ENCODE assay signal across 16 cellular contexts in genomic region chr6:47592466-47592865, GRCh38.
A peak's percentile ranks its signal among the peaks of the same experiment; 100 is the strongest.
DNase-seq lines count a peak whose midpoint lies in the region; ATAC-seq and TF ChIP-seq lines count a peak whose summit lies in the region.
"Had no signal": no experiment of that assay in that cellular context is flagged by ENCODE, and none has a peak within 500 bp of the region (broad histone marks: within the 10 kb centered on the region; RNA-seq: fewer than 3 reads in every experiment).

No MANE protein-coding gene starts in this region.

- peaks cover 39% of the 10 kb centered on the region for H3K36me3 ChIP-seq in CD4-positive, CD25-positive, alpha-beta regulatory T cell (ENCODE audit: control insufficient read depth, insufficient read depth, low read length)
- peaks cover 13% of the 10 kb centered on the region for H3K36me3 ChIP-seq in neural progenitor cell
- H3K36me3 ChIP-seq in CD4-positive, alpha-beta memory T cell (ENCODE audit: insufficient read depth, low read length) = peaks cover 13% of the 10 kb centered on the region

- CTCF ChIA-PET in WTC11 (lab: Charles Lee) = interaction anchor here (0.6 to 1.4 kb wide), 2 partner anchors 39 to 294 kb away, joined by 3 to 4 read pairs; no protein-coding TSS in a partner anchor
- CTCF ChIA-PET in CD4-positive, alpha-beta memory T cell (lab: Charles Lee; ENCODE audit: partially characterized antibody) = interaction anchor here (1.0 kb wide), 1 partner anchor 39 kb away, joined by 5 read pairs; no protein-coding TSS in a partner anchor

- H3K23me2 ChIP-seq in H9 (ENCODE audit: insufficient read length, low read depth, low read length, poor library complexity, severe bottlenecking) = no peaks in the 10 kb centered on the region

- H3K4me3 Mint-ChIP-seq in CD4-positive, CD25-positive, alpha-beta regulatory T cell = no peak overlapping the region
- no peak overlapping the region for H3K4me3 Mint-ChIP-seq in H9
- no peak overlapping the region for H3K4me3 Mint-ChIP-seq in WTC11
- no peak overlapping the region for H3K4me3 Mint-ChIP-seq in neural progenitor cell
- no peak overlapping the region for H3K4me3 Mint-ChIP-seq in CD4-positive, alpha-beta memory T cell
- H3K4me3 Mint-ChIP-seq: CD8-positive, alpha-beta T cell had no signal

- H2AK5ac ChIP-seq in H9 (ENCODE audit: insufficient read length, low read length) = no peak overlapping the region

- H3K4me2 ChIP-seq in H9 (ENCODE audit: insufficient read depth, insufficient read length, low read length) (no peak overlapping the region), neural progenitor cell (no peak overlapping the region)
- H3K4me2 ChIP-seq: A549 had no signal

- H3K27me3 Mint-ChIP-seq in CD4-positive, CD25-positive, alpha-beta regulatory T cell = no peaks in the 10 kb centered on the region
- H3K27me3 Mint-ChIP-seq in H9 (ENCODE audit: low read depth) (no peaks in the 10 kb centered on the region), WTC11 (ENCODE audit: low read depth) (no peaks in the 10 kb centered on the region), neural progenitor cell (ENCODE audit: insufficient read depth, low read depth) (no peaks in the 10 kb centered on the region)
- no peaks in the 10 kb centered on the region for H3K27me3 Mint-ChIP-seq in CD4-positive, alpha-beta memory T cell

- H3K9me3 Mint-ChIP-seq in CD4-positive, CD25-positive, alpha-beta regulatory T cell = peaks cover 0 to 3% (median 0%) of the 10 kb centered on the region in 7 donors
- H3K9me3 Mint-ChIP-seq in H9 (peaks cover 3 to 4% of the 10 kb centered on the region in 2 experiments; a peak in 3 of 5 replicates), WTC11 (peaks cover 8% of the 10 kb centered on the region), neural progenitor cell (no peaks in the 10 kb centered on the region)
- H3K9me3 Mint-ChIP-seq in CD4-positive, alpha-beta memory T cell = no peaks in the 10 kb centered on the region
- H3K9me3 Mint-ChIP-seq: CD8-positive, alpha-beta T cell had no signal

- no peak for DNase-seq in CD4-positive, CD25-positive, alpha-beta regulatory T cell
- no peak for DNase-seq in H9
- DNase-seq in WTC11 (ENCODE audit: low spot score) = no peak
- peak; percentile 10 for DNase-seq in left kidney (ENCODE audit: low read depth, low spot score)
- DNase-seq in COLO829 (ENCODE audit: low spot score) = no peak
- DNase-seq in neural progenitor cell (ENCODE audit: low spot score) = no peak
- DNase-seq in CD4-positive, alpha-beta memory T cell = no peak
- no peak for DNase-seq in activated CD4-positive, alpha-beta T cell treated with anti-CD3 and anti-CD28 coated beads, Interleukin-2, amount 50 U/mL, for 4 hours
- DNase-seq: CD8-positive, alpha-beta T cell; DMS53; NCI-H1105 treated with DMSO at 0.1 percent for 48 hours; NCI-H1930; NCI-H2171 treated with DMSO at 0.1 percent for 48 hours; SHP77 had no signal

- no peak overlapping the region for H3K4ac ChIP-seq in H9 (ENCODE audit: low read depth, low read length)

- H3K36me3 Mint-ChIP-seq in CD4-positive, CD25-positive, alpha-beta regulatory T cell = peaks cover 37% of the 10 kb centered on the region
- H3K36me3 Mint-ChIP-seq in H9 (ENCODE audit: insufficient read depth in 1 of 3, low read depth in 3 of 3) (peaks cover 28 to 55% (median 52%) of the 10 kb centered on the region in 3 experiments; a peak in 6 of 7 replicates), WTC11 (peaks cover 62% of the 10 kb centered on the region), neural progenitor cell (peaks cover 19% of the 10 kb centered on the region)
- H3K36me3 Mint-ChIP-seq in CD4-positive, alpha-beta memory T cell = peaks cover 58 to 61% of the 10 kb centered on the region in 2 donors

- no peak overlapping the region for H3K4me3 ChIP-seq in CD4-positive, CD25-positive, alpha-beta regulatory T cell (ENCODE audit: low read depth, low read length)
- H3K4me3 ChIP-seq in neural progenitor cell = no peak overlapping the region
- no peak overlapping the region for H3K4me3 ChIP-seq in CD4-positive, alpha-beta memory T cell (ENCODE audit: low read length in 2 of 2)
- H3K4me3 ChIP-seq: A549, SK-N-MC had no signal

- no peaks in the 10 kb centered on the region for H3K27me3 ChIP-seq in CD4-positive, CD25-positive, alpha-beta regulatory T cell (ENCODE audit: control insufficient read depth, insufficient read depth, low read length)
- H3K27me3 ChIP-seq in H9 (ENCODE audit: insufficient read depth, low read length) (no peaks in the 10 kb centered on the region), neural progenitor cell (no peaks in the 10 kb centered on the region)
- no peaks in the 10 kb centered on the region for H3K27me3 ChIP-seq in CD4-positive, alpha-beta memory T cell (ENCODE audit: insufficient read depth, low read length)

- intact Hi-C loops in CD4-positive, alpha-beta memory T cell (cut with micrococcal nuclease) = no loop called here

- H3K9ac ChIP-seq in H9 (ENCODE audit: extremely low read depth, insufficient read length, low read length) (no peak overlapping the region), neural progenitor cell (no peak overlapping the region)

- no peaks in the 10 kb centered on the region for H3F3A ChIP-seq in neural progenitor cell (ENCODE audit: low read depth)

- H2BK120ac ChIP-seq in H9 (ENCODE audit: low read depth, low read length, poor library complexity, severe bottlenecking) = peak overlapping the region; percentile 86

- no peak overlapping the region for H3K23ac ChIP-seq in H9 (ENCODE audit: insufficient read length, low read depth, low read length)

- peaks cover 0 to 4% (median 1%) of the 10 kb centered on the region in 4 donors for H3K4me1 Mint-ChIP-seq in CD4-positive, CD25-positive, alpha-beta regulatory T cell
- peaks cover 0 to 4% of the 10 kb centered on the region in 2 experiments; a peak in 3 of 4 replicates for H3K4me1 Mint-ChIP-seq in H9
- peaks cover 9% of the 10 kb centered on the region for H3K4me1 Mint-ChIP-seq in WTC11
- no peaks in the 10 kb centered on the region for H3K4me1 Mint-ChIP-seq in neural progenitor cell
- H3K4me1 Mint-ChIP-seq in CD4-positive, alpha-beta memory T cell = peaks cover 0 to 6% (median 3%) of the 10 kb centered on the region in 4 donors

- no peak overlapping the region for H4K5ac ChIP-seq in H9 (ENCODE audit: insufficient read length, low read depth, low read length)

- peak overlapping the region; percentile 2 for H3K18ac ChIP-seq in H9 (ENCODE audit: insufficient read length, low read depth, low read length)

- no peak overlapping the region for H2BK15ac ChIP-seq in H9 (ENCODE audit: low read depth, low read length)

- WGBS in H9 (ENCODE audit: extremely low coverage, insufficient read length, low lambda C conversion rate) = no CpG with 5 or more reads among the region's 2 CpGs

- no peaks in the 10 kb centered on the region for H3K4me1 ChIP-seq in CD4-positive, CD25-positive, alpha-beta regulatory T cell (ENCODE audit: control insufficient read depth, insufficient read depth, low read length, poor library complexity, severe bottlenecking)
- H3K4me1 ChIP-seq in H9 (ENCODE audit: insufficient read depth, low read length) (no peaks in the 10 kb centered on the region), neural progenitor cell (no peaks in the 10 kb centered on the region)
- H3K4me1 ChIP-seq in CD4-positive, alpha-beta memory T cell (ENCODE audit: insufficient read depth, low read length) = no peaks in the 10 kb centered on the region
- H3K4me1 ChIP-seq: A549 had no signal

- H4K20me1 ChIP-seq in H9 (ENCODE audit: control insufficient read depth, insufficient read depth, insufficient read length) (no peaks in the 10 kb centered on the region), neural progenitor cell (ENCODE audit: low read depth) (no peaks in the 10 kb centered on the region)

- no peaks in the 10 kb centered on the region for H3K79me1 ChIP-seq in H9 (ENCODE audit: insufficient read depth, low read depth, low read length, poor library complexity, severe bottlenecking)

- H2BK20ac ChIP-seq in H9 (ENCODE audit: low read depth, low read length, poor library complexity, severe bottlenecking) = no peak overlapping the region

- H3K9me3 ChIP-seq in CD4-positive, CD25-positive, alpha-beta regulatory T cell (ENCODE audit: control insufficient read depth in 2 of 2, low read length in 2 of 2) = no peaks in the 10 kb centered on the region
- H3K9me3 ChIP-seq in H9 (ENCODE audit: control insufficient read depth, low read depth, low read length) (no peaks in the 10 kb centered on the region), neural progenitor cell (ENCODE audit: low read depth) (no peaks in the 10 kb centered on the region)
- no peaks in the 10 kb centered on the region for H3K9me3 ChIP-seq in CD4-positive, alpha-beta memory T cell (ENCODE audit: control insufficient read depth in 1 of 2, low read length in 2 of 2)
- H3K9me3 ChIP-seq: A549 had no signal

- H2AFZ ChIP-seq in H9 (ENCODE audit: low read length) (no peak overlapping the region), neural progenitor cell (replicated peaks) (no peak overlapping the region)

- ATAC-seq in CD4-positive, CD25-positive, alpha-beta regulatory T cell (ENCODE audit: low read depth in 2 of 2) = no peak
- ATAC-seq in WTC11 = no peak; the same call in none of the 2 replicates
- ATAC-seq: A549; CD8-positive, alpha-beta T cell had no signal

- POLR2A ChIA-PET in WTC11 (lab: Charles Lee) = interaction anchor here (0.6 to 1.0 kb wide), 2 partner anchors 39 to 109 kb away, joined by 3 read pairs; no protein-coding TSS in a partner anchor
- POLR2A ChIA-PET in CD4-positive, alpha-beta memory T cell (lab: Charles Lee; ENCODE audit: partially characterized antibody) = no interaction called here

- H3K79me2 ChIP-seq in H9 (ENCODE audit: insufficient read depth, low read length) (no peaks in the 10 kb centered on the region), neural progenitor cell (ENCODE audit: low read depth) (no peaks in the 10 kb centered on the region)

- peak overlapping the region; percentile 82; the same call in 1 of the 2 replicates for H3K14ac ChIP-seq in H9 (ENCODE audit: insufficient read depth, low read length)

- no peak overlapping the region for H3K56ac ChIP-seq in H9 (ENCODE audit: insufficient read length, low read depth, low read length)

- no peak overlapping the region for H3K27ac ChIP-seq in CD4-positive, CD25-positive, alpha-beta regulatory T cell (ENCODE audit: insufficient read depth, low read length, poor library complexity, severe bottlenecking)
- H3K27ac ChIP-seq in H9 (ENCODE audit: insufficient read length, low read depth, low read length) = no peak overlapping the region
- H3K27ac ChIP-seq in neural progenitor cell = no peak overlapping the region
- no peak overlapping the region for H3K27ac ChIP-seq in CD4-positive, alpha-beta memory T cell (ENCODE audit: low read depth, low read length)
- H3K27ac ChIP-seq: A549, SK-N-MC had no signal

- no peak overlapping the region for H4K91ac ChIP-seq in H9 (ENCODE audit: insufficient read length, low read depth, low read length)

- H2BK12ac ChIP-seq in H9 (ENCODE audit: insufficient read length, low read depth, low read length) = no peak overlapping the region

- no peak overlapping the region for H2BK5ac ChIP-seq in H9 (ENCODE audit: insufficient read length, low read length)

- H4K8ac ChIP-seq in H9 (replicated peaks; ENCODE audit: insufficient read length, low read depth, low read length) = no peak overlapping the region

- TF ChIP-seq CTCF in H9 (conservative IDR thresholded peaks at IDR 0.05) (no peak), WTC11 (IDR thresholded peaks at IDR 0.05) (no peak), neural progenitor cell (IDR thresholded peaks at IDR 0.05) (no peak)

- H3T11ph ChIP-seq in H9 (ENCODE audit: low read length) = no peak overlapping the region

- peak overlapping the region in 2 of 3 donors; percentile 33 to 69 for H3K27ac Mint-ChIP-seq in CD4-positive, CD25-positive, alpha-beta regulatory T cell
- peak overlapping the region; percentile 41 to 62 (median 42); a peak in 2 of 7 replicates for H3K27ac Mint-ChIP-seq in H9
- peak overlapping the region; percentile 53; the same call in 1 of the 2 replicates for H3K27ac Mint-ChIP-seq in WTC11
- H3K27ac Mint-ChIP-seq in neural progenitor cell = no peak overlapping the region
- H3K27ac Mint-ChIP-seq in CD4-positive, alpha-beta memory T cell = peak overlapping the region in 2 of 7 donors; percentile 13 to 28
- H3K27ac Mint-ChIP-seq: CD8-positive, alpha-beta T cell had no signal
